In genomic region chr19:12544401-12544876, GRCh38 we compare ENCODE assay signal across 1 cellular context.
TF ChIP-seq lines count a peak whose summit lies in the region.

No MANE protein-coding gene starts in this region.

TF ChIP-seq in K562, 482 proteins besides CTCF, POLR2A, EP300 and RAD21 (continued from another document and continues in another):
- TF ChIP-seq ARID3B (CRISPR knock-in tag; IDR thresholded peaks at IDR 0.05; ENCODE audit: borderline replicate concordance) (no peak), RBM39 (optimal IDR thresholded peaks at IDR 0.05; ENCODE audit: low read depth, low read length) (no peak), CBFA2T3 (IDR thresholded peaks at IDR 0.05) (peak; percentile 98), ZKSCAN8 (CRISPR knock-in tag; IDR thresholded peaks at IDR 0.05) (no peak), KLF13 (tag; IDR thresholded peaks at IDR 0.05; ENCODE audit: borderline replicate concordance, low read depth) (no peak), TBP (optimal IDR thresholded peaks at IDR 0.05; ENCODE audit: low read depth, low read length) (peak; percentile 24), HCFC1 (IDR thresholded peaks at IDR 0.05; ENCODE audit: low read depth, low read length) (no peak), GABPB1 (CRISPR knock-in tag; IDR thresholded peaks at IDR 0.05) (0 out of 2 replicates have a peak, but pooled peaks have one; percentile 35), ZNF445 (CRISPR knock-in tag; IDR thresholded peaks at IDR 0.05; ENCODE audit: low read depth) (no peak), HINFP (tag; conservative IDR thresholded peaks at IDR 0.05; ENCODE audit: low read depth) (no peak), ZNF12 (CRISPR knock-in tag; IDR thresholded peaks at IDR 0.05) (no peak), ZBTB43 (CRISPR knock-in tag; IDR thresholded peaks at IDR 0.05) (no peak), ZBTB40 (IDR thresholded peaks at IDR 0.05) (no peak), ZBTB40 (CRISPR knock-in tag; IDR thresholded peaks at IDR 0.05) (no peak), HBP1 (CRISPR knock-in tag; IDR thresholded peaks at IDR 0.05) (no peak), THAP7 (CRISPR knock-in tag; IDR thresholded peaks at IDR 0.05) (no peak), CBFB (CRISPR knock-in tag; IDR thresholded peaks at IDR 0.05) (peak; percentile 84), SLC30A9 (CRISPR knock-in tag; IDR thresholded peaks at IDR 0.05) (no peak), FOXA3 (CRISPR knock-in tag; conservative IDR thresholded peaks at IDR 0.05 in 1 of 2, IDR thresholded peaks at IDR 0.05 in 1 of 2) (no peak), ARID3A (IDR thresholded peaks at IDR 0.05; ENCODE audit: borderline replicate concordance, low read depth, low read length) (no peak), ZNF740 (CRISPR knock-in tag; IDR thresholded peaks at IDR 0.05) (no peak), ZNF740 (tag; IDR thresholded peaks at IDR 0.05) (no peak), SMAD1 (IDR thresholded peaks at IDR 0.05; ENCODE audit: low read depth, low read length, partially characterized antibody) (peak; percentile 89), GATAD2B (IDR thresholded peaks at IDR 0.05; ENCODE audit: borderline replicate concordance) (no peak), NFRKB (IDR thresholded peaks at IDR 0.05; ENCODE audit: low read depth) (no peak), ARNT (IDR thresholded peaks at IDR 0.05) (peak; percentile 81 to 83; a peak in 3 of 4 replicates), FOXA1 (IDR thresholded peaks at IDR 0.05; ENCODE audit: borderline replicate concordance) (no peak), MIER1 (IDR thresholded peaks at IDR 0.05; ENCODE audit: low read depth) (no peak), RBM34 (IDR thresholded peaks at IDR 0.05; ENCODE audit: borderline replicate concordance, insufficient read depth, low read length) (no peak), SMAD3 (CRISPR knock-in tag; conservative IDR thresholded peaks at IDR 0.05) (no peak), ZNF609 (CRISPR knock-in tag; IDR thresholded peaks at IDR 0.05; ENCODE audit: borderline replicate concordance) (0 out of 2 replicates have a peak, but pooled peaks have one; percentile 35), MXD1 (CRISPR knock-in tag; IDR thresholded peaks at IDR 0.05; ENCODE audit: borderline replicate concordance, poor library complexity, severe bottlenecking) (no peak), ZFX (CRISPR knock-in tag; IDR thresholded peaks at IDR 0.05) (no peak), ZNF507 (tag; conservative IDR thresholded peaks at IDR 0.05) (no peak)
